In genomic region chr4:43855283-43855682, GRCh38 we compare ENCODE assay signal across 14 cellular contexts.
"Had no signal": no experiment of that assay in that cellular context is flagged by ENCODE, and none has a peak within 500 bp of the region (broad histone marks: within the 10 kb centered on the region; RNA-seq: fewer than 3 reads in every experiment).

No MANE protein-coding gene starts in this region.

- DNase-seq: activated CD4-positive, alpha-beta T cell treated with anti-CD3 and anti-CD28 coated beads for 1 hour; activated CD4-positive, alpha-beta T cell treated with anti-CD3 and anti-CD28 coated beads, Interleukin-2, amount 50 U/mL, for 4 hours; activated gamma-delta T cell; foreskin keratinocyte; left cardiac atrium; mesenchymal stem cell; mucosa of descending colon; naive B cell; psoas muscle; right lobe of liver; small intestine; stimulated activated CD4-positive, alpha-beta T cell treated with anti-CD3 and anti-CD28 coated beads, Interleukin-4, amount 100 ng/mL, for 4 hours; testis had no signal

- ATAC-seq: foreskin keratinocyte; left cardiac atrium; mucosa of descending colon; psoas muscle; right lobe of liver; stimulated activated memory B cell treated with anti-CD40 and anti-IgM and Interleukin-4, amounts not matched to agents 10 μg/mL and 1 μg/mL and 100 μg/mL, for 72 hours had no signal
